31 cellular contexts compared by ENCODE assay signal in genomic region chr15:62790531-62790930, GRCh38.
"Had no signal": no experiment of that assay in that cellular context is flagged by ENCODE, and none has a peak within 500 bp of the region (broad histone marks: within the 10 kb centered on the region; RNA-seq: fewer than 3 reads in every experiment).

No MANE protein-coding gene starts in this region.

- H3K27me3 ChIP-seq: adrenal gland, ascending aorta, esophagus muscularis mucosa, gastroesophageal sphincter had no signal

- H3K4me1 Mint-ChIP-seq: activated CD4-positive, alpha-beta T cell treated with anti-CD3 and anti-CD28 coated beads for 36 hours; activated CD4-positive, alpha-beta T cell treated with anti-CD3 and anti-CD28 coated beads, Interleukin-2, amount 10 ng/mL, durations not matched to agents 24 days and 14 days; activated CD8-positive, alpha-beta memory T cell treated with anti-CD3 and anti-CD28 coated beads, Interleukin-2, amount 10 ng/mL, durations not matched to agents 7 days and 5 days; activated naive CD4-positive, alpha-beta T cell treated with anti-CD3 and anti-CD28 coated beads, Interleukin-2, amount 50 U/mL, for 24 hours; activated naive CD8-positive, alpha-beta T cell treated with anti-CD3 and anti-CD28 coated beads for 36 hours; activated naive CD8-positive, alpha-beta T cell treated with anti-CD3 and anti-CD28 coated beads, Interleukin-2, amount 50 U/mL, for 24 hours; T-helper 17 cell had no signal

- H3K4me3 ChIP-seq: adrenal gland, ascending aorta, esophagus muscularis mucosa, gastroesophageal sphincter had no signal

- H3K27me3 Mint-ChIP-seq: activated CD4-positive, alpha-beta T cell treated with anti-CD3 and anti-CD28 coated beads, Interleukin-2, amount 10 ng/mL, durations not matched to agents 24 days and 14 days; activated naive CD4-positive, alpha-beta T cell treated with anti-CD3 and anti-CD28 coated beads, Interleukin-2, amount 50 U/mL, for 24 hours; activated naive CD8-positive, alpha-beta T cell treated with anti-CD3 and anti-CD28 coated beads for 36 hours had no signal

- FAIRE-seq: colon had no signal

- H3K36me3 ChIP-seq: adrenal gland, gastroesophageal sphincter had no signal

- H3K36me3 Mint-ChIP-seq: activated CD4-positive, alpha-beta memory T cell treated with anti-CD3 and anti-CD28 coated beads for 36 hours; activated CD8-positive, alpha-beta memory T cell treated with anti-CD3 and anti-CD28 coated beads, Interleukin-2, amount 10 ng/mL, durations not matched to agents 7 days and 5 days; activated naive CD4-positive, alpha-beta T cell treated with anti-CD3 and anti-CD28 coated beads, Interleukin-2, amount 50 U/mL, for 24 hours; activated naive CD8-positive, alpha-beta T cell treated with anti-CD3 and anti-CD28 coated beads for 36 hours had no signal

- H3K27ac ChIP-seq: adrenal gland, ascending aorta, esophagus muscularis mucosa, gastroesophageal sphincter had no signal

- H3K9me3 Mint-ChIP-seq: activated CD4-positive, alpha-beta memory T cell treated with anti-CD3 and anti-CD28 coated beads for 36 hours; activated CD4-positive, alpha-beta T cell treated with anti-CD3 and anti-CD28 coated beads, Interleukin-2, amount 10 ng/mL, durations not matched to agents 24 days and 14 days; activated naive CD4-positive, alpha-beta T cell treated with anti-CD3 and anti-CD28 coated beads for 36 hours; activated naive CD4-positive, alpha-beta T cell treated with anti-CD3 and anti-CD28 coated beads, Interleukin-2, amount 50 U/mL, for 24 hours; activated naive CD8-positive, alpha-beta T cell treated with anti-CD3 and anti-CD28 coated beads for 36 hours; activated naive CD8-positive, alpha-beta T cell treated with anti-CD3 and anti-CD28 coated beads, Interleukin-2, amount 50 U/mL, for 24 hours; activated T-helper 1 cell treated with anti-CD3 and anti-CD28 coated beads, Interleukin-12 subunit alpha, Interleukin-12 subunit beta, Interleukin-2, Interleukin-4 antibody, amounts not matched to agents 30 ng/mL and 10 ng/mL and 1 ng/mL, durations not matched to agents 14 hours and 24 hours and 36 hours; activated T-helper 2 cell treated with anti-CD3 and anti-CD28 coated beads, Interferon-gamma antibody, Interleukin-2, Interleukin-4, amounts not matched to agents 10 μg/mL and 5 μg/mL and 100 μg/mL, durations not matched to agents 14 hours and 24 hours and 36 hours; effector memory CD8-positive, alpha-beta T cell had no signal

- H3K27ac Mint-ChIP-seq: activated CD4-positive, alpha-beta memory T cell treated with anti-CD3 and anti-CD28 coated beads for 36 hours; activated CD4-positive, alpha-beta T cell treated with anti-CD3 and anti-CD28 coated beads for 36 hours; activated CD4-positive, alpha-beta T cell treated with anti-CD3 and anti-CD28 coated beads, Interleukin-2, amount 10 ng/mL, durations not matched to agents 24 days and 14 days; activated CD8-positive, alpha-beta memory T cell treated with anti-CD3 and anti-CD28 coated beads, Interleukin-2, amount 10 ng/mL, durations not matched to agents 7 days and 5 days; activated CD8-positive, alpha-beta T cell treated with anti-CD3 and anti-CD28 coated beads, Interleukin-2, amount 10 ng/mL, durations not matched to agents 7 days and 5 days; activated naive CD4-positive, alpha-beta T cell treated with anti-CD3 and anti-CD28 coated beads for 36 hours; activated naive CD4-positive, alpha-beta T cell treated with anti-CD3 and anti-CD28 coated beads, Interleukin-2, amount 50 U/mL, for 24 hours; activated naive CD8-positive, alpha-beta T cell treated with anti-CD3 and anti-CD28 coated beads for 36 hours; activated naive CD8-positive, alpha-beta T cell treated with anti-CD3 and anti-CD28 coated beads, Interleukin-2, amount 50 U/mL, for 24 hours; activated T-helper 1 cell treated with anti-CD3 and anti-CD28 coated beads, Interleukin-12 subunit alpha, Interleukin-12 subunit beta, Interleukin-2, Interleukin-4 antibody, amounts not matched to agents 30 ng/mL and 10 ng/mL and 1 ng/mL, durations not matched to agents 14 hours and 24 hours and 36 hours; activated T-helper 2 cell treated with anti-CD3 and anti-CD28 coated beads, Interferon-gamma antibody, Interleukin-2, Interleukin-4, amounts not matched to agents 10 μg/mL and 5 μg/mL and 100 μg/mL, durations not matched to agents 14 hours and 24 hours and 36 hours; effector memory CD8-positive, alpha-beta T cell; T-helper 17 cell had no signal

- H3K9me3 ChIP-seq: adrenal gland, ascending aorta, esophagus muscularis mucosa, gastroesophageal sphincter had no signal

- ATAC-seq: activated CD4-positive, alpha-beta T cell treated with anti-CD3 and anti-CD28 coated beads for 36 hours; activated CD8-positive, alpha-beta memory T cell treated with anti-CD3 and anti-CD28 coated beads, Interleukin-2, amount 10 ng/mL, durations not matched to agents 7 days and 5 days; activated CD8-positive, alpha-beta T cell treated with anti-CD3 and anti-CD28 coated beads, Interleukin-2, amount 10 ng/mL, durations not matched to agents 7 days and 5 days; activated naive CD8-positive, alpha-beta T cell treated with anti-CD3 and anti-CD28 coated beads, Interleukin-2, amount 50 U/mL, for 24 hours; effector memory CD8-positive, alpha-beta T cell; gastroesophageal sphincter; T-helper 17 cell had no signal

- DNase-seq: activated CD4-positive, alpha-beta memory T cell treated with anti-CD3 and anti-CD28 coated beads for 36 hours; activated CD4-positive, alpha-beta T cell treated with anti-CD3 and anti-CD28 coated beads for 36 hours; activated CD4-positive, alpha-beta T cell treated with anti-CD3 and anti-CD28 coated beads, Interleukin-2, amount 10 ng/mL, durations not matched to agents 24 days and 14 days; activated CD4-positive, CD25-positive, alpha-beta regulatory T cell; activated CD4-positive, CD25-positive, alpha-beta regulatory T cell treated with anti-CD3 and anti-CD28 coated beads, Interleukin-2, amount 50 U/mL, for 72 hours; activated CD8-positive, alpha-beta memory T cell treated with anti-CD3 and anti-CD28 coated beads, Interleukin-2, amount 10 ng/mL, durations not matched to agents 7 days and 5 days; activated CD8-positive, alpha-beta memory T cell treated with anti-CD3 and anti-CD28 coated beads, Interleukin-2, amount 50 U/mL, for 4 hours; activated CD8-positive, alpha-beta T cell treated with anti-CD3 and anti-CD28 coated beads, Interleukin-2, amount 10 ng/mL, durations not matched to agents 7 days and 5 days; activated effector memory CD4-positive, alpha-beta T cell treated with anti-CD3 and anti-CD28 coated beads, Interleukin-2, amount 50 U/mL, for 16 hours; activated naive CD4-positive, alpha-beta T cell treated with anti-CD3 and anti-CD28 coated beads for 36 hours; activated naive CD8-positive, alpha-beta T cell treated with anti-CD3 and anti-CD28 coated beads for 36 hours; activated naive CD8-positive, alpha-beta T cell treated with anti-CD3 and anti-CD28 coated beads, Interleukin-2, amount 50 U/mL, for 24 hours; activated T-cell treated with anti-CD3 and anti-CD28 coated beads, Interleukin-2, amount 50 U/mL, for 1 hour; activated T-cell treated with anti-CD3 and anti-CD28 coated beads, Interleukin-2, amount 50 U/mL, for 48 hours; adrenal gland; caudate nucleus; cortex of kidney; dermis blood vessel endothelial cell; effector CD4-positive, alpha-beta T cell; effector memory CD8-positive, alpha-beta T cell; erythroblast; foreskin melanocyte; T-helper 1 cell; T-helper 17 cell had no signal

- H3K4me1 ChIP-seq: adrenal gland, ascending aorta, gastroesophageal sphincter had no signal

- H3K4me3 Mint-ChIP-seq: activated CD4-positive, alpha-beta memory T cell treated with anti-CD3 and anti-CD28 coated beads for 36 hours; activated CD4-positive, alpha-beta T cell treated with anti-CD3 and anti-CD28 coated beads for 36 hours; activated CD4-positive, alpha-beta T cell treated with anti-CD3 and anti-CD28 coated beads, Interleukin-2, amount 10 ng/mL, durations not matched to agents 24 days and 14 days; activated CD8-positive, alpha-beta memory T cell treated with anti-CD3 and anti-CD28 coated beads, Interleukin-2, amount 10 ng/mL, durations not matched to agents 7 days and 5 days; activated CD8-positive, alpha-beta T cell treated with anti-CD3 and anti-CD28 coated beads, Interleukin-2, amount 10 ng/mL, durations not matched to agents 7 days and 5 days; activated naive CD4-positive, alpha-beta T cell treated with anti-CD3 and anti-CD28 coated beads for 36 hours; activated naive CD4-positive, alpha-beta T cell treated with anti-CD3 and anti-CD28 coated beads, Interleukin-2, amount 50 U/mL, for 24 hours; activated naive CD8-positive, alpha-beta T cell treated with anti-CD3 and anti-CD28 coated beads for 36 hours; activated naive CD8-positive, alpha-beta T cell treated with anti-CD3 and anti-CD28 coated beads, Interleukin-2, amount 50 U/mL, for 24 hours; activated T-helper 1 cell treated with anti-CD3 and anti-CD28 coated beads, Interleukin-12 subunit alpha, Interleukin-12 subunit beta, Interleukin-2, Interleukin-4 antibody, amounts not matched to agents 30 ng/mL and 10 ng/mL and 1 ng/mL, durations not matched to agents 14 hours and 24 hours and 36 hours; effector memory CD8-positive, alpha-beta T cell; T-helper 17 cell had no signal
